18 cellular contexts compared by ENCODE assay signal in genomic region chr7:46157931-46158330, GRCh38.
DNase-seq lines count a peak whose midpoint lies in the region; ATAC-seq and TF ChIP-seq lines count a peak whose summit lies in the region.
"Had no signal": no experiment of that assay in that cellular context is flagged by ENCODE, and none has a peak within 500 bp of the region (broad histone marks: within the 10 kb centered on the region; RNA-seq: fewer than 3 reads in every experiment).

No MANE protein-coding gene starts in this region.

- no peak for TF ChIP-seq CTCF in esophagus muscularis mucosa (IDR thresholded peaks at IDR 0.05)

- no peak overlapping the region for H2AK5ac ChIP-seq in trophoblast cell (ENCODE audit: low read length)

- no peak overlapping the region for H3K9ac ChIP-seq in trophoblast cell (ENCODE audit: low read length)
- H3K9ac ChIP-seq: BLaER1 treated with 17β-estradiol and CSF1 and Interleukin-3, amounts not matched to agents 10 nM and 100 nM had no signal

- POLR2A ChIA-PET in activated CD4-positive, alpha-beta T cell treated with anti-CD3 and anti-CD28 coated beads for 36 hours (lab: Charles Lee) = no interaction called here
- POLR2A ChIA-PET in T-cell (lab: Charles Lee) = no interaction called here

- CTCF ChIA-PET in activated CD4-positive, alpha-beta T cell treated with anti-CD3 and anti-CD28 coated beads for 36 hours (lab: Charles Lee) = interaction anchor here (0.7 kb wide), 1 partner anchor 105 kb away, joined by 3 read pairs; no protein-coding TSS in a partner anchor
- CTCF ChIA-PET in T-cell (lab: Charles Lee) = no interaction called here

- intact Hi-C loops in activated CD4-positive, alpha-beta T cell treated with anti-CD3 and anti-CD28 coated beads, Interleukin-2, amount 10 ng/mL, durations not matched to agents 24 days and 14 days (cut with micrococcal nuclease) = no loop called here
- intact Hi-C loops in activated CD4-positive, alpha-beta T cell treated with anti-CD3 and anti-CD28 coated beads for 36 hours (cut with DNase I, micrococcal nuclease) = no loop called here
- intact Hi-C loops in esophagus muscularis mucosa (cut with DNase I) = no loop called here

- peaks cover 1% of the 10 kb centered on the region for H3K79me2 ChIP-seq in trophoblast cell (ENCODE audit: control insufficient read depth, insufficient read depth, low read length, poor library complexity)

- H3K23ac ChIP-seq in trophoblast cell (ENCODE audit: low read length) = no peak overlapping the region

- no peak overlapping the region for H3K18ac ChIP-seq in trophoblast cell (ENCODE audit: low read length)

- no peaks in the 10 kb centered on the region for H3K9me3 ChIP-seq in esophagus muscularis mucosa
- H3K9me3 ChIP-seq in trophoblast cell (ENCODE audit: insufficient read depth, low read depth, low read length) = no peaks in the 10 kb centered on the region
- H3K9me3 ChIP-seq: A549; BLaER1 treated with 17β-estradiol and CSF1 and Interleukin-3, amounts not matched to agents 10 nM and 100 nM; Caco-2 had no signal

- H4K12ac ChIP-seq in trophoblast cell (ENCODE audit: low read depth, low read length) = no peak overlapping the region

- ATAC-seq in activated CD4-positive, alpha-beta T cell treated with anti-CD3 and anti-CD28 coated beads for 36 hours = no peak
- ATAC-seq in T-cell (replicated peaks in 1 of 4) = no peak
- ATAC-seq: A549; CD8-positive, alpha-beta T cell had no signal

- no peaks in the 10 kb centered on the region for H3K9me3 Mint-ChIP-seq in activated CD4-positive, alpha-beta T cell treated with anti-CD3 and anti-CD28 coated beads, Interleukin-2, amount 10 ng/mL, durations not matched to agents 24 days and 14 days
- no peaks in the 10 kb centered on the region for H3K9me3 Mint-ChIP-seq in activated CD4-positive, alpha-beta T cell treated with anti-CD3 and anti-CD28 coated beads for 36 hours (ENCODE audit: low read depth)
- H3K9me3 Mint-ChIP-seq in T-cell = no peaks in the 10 kb centered on the region
- H3K9me3 Mint-ChIP-seq: CD4-positive, alpha-beta T cell; CD8-positive, alpha-beta T cell had no signal

- H3K36me3 ChIP-seq in esophagus muscularis mucosa (no peaks in the 10 kb centered on the region), trophoblast cell (ENCODE audit: control insufficient read depth in 1 of 2, insufficient read depth in 2 of 2, low read length in 2 of 2) (no peaks in the 10 kb centered on the region)
- H3K36me3 ChIP-seq: BLaER1 treated with 17β-estradiol and CSF1 and Interleukin-3, amounts not matched to agents 10 nM and 100 nM had no signal

- H3K27me3 ChIP-seq in esophagus muscularis mucosa (no peaks in the 10 kb centered on the region), trophoblast cell (ENCODE audit: insufficient read depth, low read length) (no peaks in the 10 kb centered on the region)
- H3K27me3 ChIP-seq: BLaER1 treated with 17β-estradiol and CSF1 and Interleukin-3, amounts not matched to agents 10 nM and 100 nM had no signal

- no peak for TF ChIP-seq POLR2A in esophagus muscularis mucosa (IDR thresholded peaks at IDR 0.05; ENCODE audit: low read depth)

- H3K4me1 ChIP-seq in esophagus muscularis mucosa (peaks cover 0 to 6% (median 0%) of the 10 kb centered on the region in 4 donors), trophoblast cell (ENCODE audit: control insufficient read depth in 1 of 2, insufficient read depth in 2 of 2, low read length in 2 of 2) (peaks cover 4 to 7% of the 10 kb centered on the region in 2 experiments)

- peak; percentile 8 for DNase-seq in activated CD4-positive, alpha-beta T cell treated with anti-CD3 and anti-CD28 coated beads, Interleukin-2, amount 10 ng/mL, durations not matched to agents 24 days and 14 days
- DNase-seq in activated CD4-positive, alpha-beta T cell treated with anti-CD3 and anti-CD28 coated beads for 36 hours = no peak
- peak; percentile 10 for DNase-seq in esophagus muscularis mucosa (ENCODE audit: extremely low spot score)
- DNase-seq in trophoblast cell = peak; percentile 61 to 74
- DNase-seq in T-cell = no peak
- DNase-seq in NCI-H2196 (lab: John Stamatoyannopoulos, UW; ENCODE audit: unreplicated experiment) = no peak
- DNase-seq: AML-193; Caco-2; Calu3; CD4-positive, alpha-beta T cell; CD8-positive, alpha-beta T cell; DMS79 treated with DMSO at 0.1 percent for 48 hours; GF-D8 had no signal

- no peak overlapping the region for H3K4ac ChIP-seq in trophoblast cell (ENCODE audit: low read depth, low read length)

- H4K91ac ChIP-seq in trophoblast cell (ENCODE audit: low read depth, low read length) = no peak overlapping the region

- H3K79me1 ChIP-seq in trophoblast cell (ENCODE audit: low read length) = peaks cover 30% of the 10 kb centered on the region

- no peak overlapping the region for H3K27ac Mint-ChIP-seq in activated CD4-positive, alpha-beta T cell treated with anti-CD3 and anti-CD28 coated beads, Interleukin-2, amount 10 ng/mL, durations not matched to agents 24 days and 14 days
- no peak overlapping the region for H3K27ac Mint-ChIP-seq in activated CD4-positive, alpha-beta T cell treated with anti-CD3 and anti-CD28 coated beads for 36 hours
- H3K27ac Mint-ChIP-seq in T-cell = no peak overlapping the region
- H3K27ac Mint-ChIP-seq: B cell; CD4-positive, alpha-beta T cell; CD8-positive, alpha-beta T cell had no signal

- no peak overlapping the region for H4K8ac ChIP-seq in trophoblast cell (ENCODE audit: low read depth, low read length)

- 95% methylated on average over 4 of the region's 4 CpGs for WGBS in esophagus muscularis mucosa
- WGBS in trophoblast cell (ENCODE audit: extremely low coverage, insufficient coverage, insufficient read length) = no CpG with 5 or more reads among the region's 4 CpGs

- H3K4me1 Mint-ChIP-seq in activated CD4-positive, alpha-beta T cell treated with anti-CD3 and anti-CD28 coated beads, Interleukin-2, amount 10 ng/mL, durations not matched to agents 24 days and 14 days = no peaks in the 10 kb centered on the region
- H3K4me1 Mint-ChIP-seq in activated CD4-positive, alpha-beta T cell treated with anti-CD3 and anti-CD28 coated beads for 36 hours = no peaks in the 10 kb centered on the region
- H3K4me1 Mint-ChIP-seq in T-cell = no peaks in the 10 kb centered on the region
- H3K4me1 Mint-ChIP-seq: B cell had no signal

- H2BK5ac ChIP-seq in trophoblast cell (ENCODE audit: low read depth, low read length, poor library complexity) = no peak overlapping the region

- no peaks in the 10 kb centered on the region for H3K27me3 Mint-ChIP-seq in activated CD4-positive, alpha-beta T cell treated with anti-CD3 and anti-CD28 coated beads, Interleukin-2, amount 10 ng/mL, durations not matched to agents 24 days and 14 days
- no peaks in the 10 kb centered on the region for H3K27me3 Mint-ChIP-seq in activated CD4-positive, alpha-beta T cell treated with anti-CD3 and anti-CD28 coated beads for 36 hours
- no peaks in the 10 kb centered on the region for H3K27me3 Mint-ChIP-seq in T-cell
- H3K27me3 Mint-ChIP-seq: CD4-positive, alpha-beta T cell had no signal

- no peak overlapping the region for H3K4me3 Mint-ChIP-seq in activated CD4-positive, alpha-beta T cell treated with anti-CD3 and anti-CD28 coated beads, Interleukin-2, amount 10 ng/mL, durations not matched to agents 24 days and 14 days
- H3K4me3 Mint-ChIP-seq in activated CD4-positive, alpha-beta T cell treated with anti-CD3 and anti-CD28 coated beads for 36 hours = no peak overlapping the region
- no peak overlapping the region for H3K4me3 Mint-ChIP-seq in T-cell
- H3K4me3 Mint-ChIP-seq: B cell; CD4-positive, alpha-beta T cell; CD8-positive, alpha-beta T cell had no signal

- no peak overlapping the region for H3K14ac ChIP-seq in trophoblast cell (ENCODE audit: low read length)

- H3K4me3 ChIP-seq in esophagus muscularis mucosa = no peak overlapping the region
- H3K4me3 ChIP-seq in trophoblast cell (ENCODE audit: low read depth, low read length) = no peak overlapping the region
- H3K4me3 ChIP-seq: A549; BLaER1 treated with 17β-estradiol and CSF1 and Interleukin-3, amounts not matched to agents 10 nM and 100 nM had no signal

- no peak overlapping the region for H2AFZ ChIP-seq in trophoblast cell (ENCODE audit: insufficient read depth, low read length, poor library complexity)

- H2BK120ac ChIP-seq in trophoblast cell (ENCODE audit: insufficient read depth, low read length, poor library complexity) = no peak overlapping the region

- H3K4me2 ChIP-seq in trophoblast cell (ENCODE audit: low read length) = no peak overlapping the region
- H3K4me2 ChIP-seq: A549; BLaER1 treated with 17β-estradiol and CSF1 and Interleukin-3, amounts not matched to agents 10 nM and 100 nM had no signal

- peak overlapping the region; percentile 26 for H2BK12ac ChIP-seq in trophoblast cell (ENCODE audit: low read length)

- no peak for TF ChIP-seq EP300 in esophagus muscularis mucosa (IDR thresholded peaks at IDR 0.05)

- H3K36me3 Mint-ChIP-seq in activated CD4-positive, alpha-beta T cell treated with anti-CD3 and anti-CD28 coated beads, Interleukin-2, amount 10 ng/mL, durations not matched to agents 24 days and 14 days (ENCODE audit: low read depth) = no peaks in the 10 kb centered on the region
- no peaks in the 10 kb centered on the region for H3K36me3 Mint-ChIP-seq in activated CD4-positive, alpha-beta T cell treated with anti-CD3 and anti-CD28 coated beads for 36 hours (ENCODE audit: low read depth)
- H3K36me3 Mint-ChIP-seq in T-cell = no peaks in the 10 kb centered on the region
- H3K36me3 Mint-ChIP-seq: CD8-positive, alpha-beta T cell had no signal

- H3K27ac ChIP-seq in esophagus muscularis mucosa (replicated peaks in 1 of 4) (no peak overlapping the region), trophoblast cell (ENCODE audit: low read depth, low read length) (no peak overlapping the region)
- H3K27ac ChIP-seq: 22Rv1; A549; BLaER1 treated with 17β-estradiol and CSF1 and Interleukin-3, amounts not matched to agents 10 nM and 100 nM; C4-2B had no signal

Comparison
In these comparisons a context has a peak if more than half of its experiments do, and no peak if none do; other contexts are left out.
1. DNase-seq: peak in activated CD4-positive, alpha-beta T cell treated with anti-CD3 and anti-CD28 coated beads, Interleukin-2, amount 10 ng/mL, durations not matched to agents 24 days and 14 days (single experiment), esophagus muscularis mucosa (single experiment) and trophoblast cell (2 of 2); none in activated CD4-positive, alpha-beta T cell treated with anti-CD3 and anti-CD28 coated beads for 36 hours (single experiment), T-cell (0 of 34) and NCI-H2196 (single experiment).